Comparison of ENCODE assay signal across 1 cellular context in the genomic region with DNA sequence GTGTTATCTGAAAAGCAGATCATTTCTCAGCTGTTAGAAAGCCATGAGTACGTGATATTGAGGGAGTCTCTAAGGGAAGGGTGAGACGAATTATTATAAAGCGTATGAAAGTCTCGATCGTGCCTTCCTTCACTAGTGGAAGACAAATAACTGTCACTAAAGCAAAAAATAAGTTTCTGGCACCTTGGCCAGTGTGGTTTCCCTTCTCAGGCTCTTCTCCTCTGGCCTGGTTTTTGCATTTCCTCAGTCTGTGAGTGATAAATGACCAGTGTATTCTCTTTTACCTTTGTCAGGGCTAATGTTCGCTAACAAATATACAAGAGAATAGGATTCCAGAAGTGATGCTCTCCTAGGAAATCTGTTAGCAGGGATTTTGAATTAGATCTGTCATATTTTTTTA.
TF ChIP-seq lines count a peak whose summit lies in the region.

No MANE protein-coding gene starts in this region.

TF ChIP-seq in SK-N-SH treated with all-trans-retinoic acid at 6 μM for 48 hours, 23 proteins besides CTCF, POLR2A, EP300 and RAD21 (continued from another document):
- TF ChIP-seq, protein P1, sequence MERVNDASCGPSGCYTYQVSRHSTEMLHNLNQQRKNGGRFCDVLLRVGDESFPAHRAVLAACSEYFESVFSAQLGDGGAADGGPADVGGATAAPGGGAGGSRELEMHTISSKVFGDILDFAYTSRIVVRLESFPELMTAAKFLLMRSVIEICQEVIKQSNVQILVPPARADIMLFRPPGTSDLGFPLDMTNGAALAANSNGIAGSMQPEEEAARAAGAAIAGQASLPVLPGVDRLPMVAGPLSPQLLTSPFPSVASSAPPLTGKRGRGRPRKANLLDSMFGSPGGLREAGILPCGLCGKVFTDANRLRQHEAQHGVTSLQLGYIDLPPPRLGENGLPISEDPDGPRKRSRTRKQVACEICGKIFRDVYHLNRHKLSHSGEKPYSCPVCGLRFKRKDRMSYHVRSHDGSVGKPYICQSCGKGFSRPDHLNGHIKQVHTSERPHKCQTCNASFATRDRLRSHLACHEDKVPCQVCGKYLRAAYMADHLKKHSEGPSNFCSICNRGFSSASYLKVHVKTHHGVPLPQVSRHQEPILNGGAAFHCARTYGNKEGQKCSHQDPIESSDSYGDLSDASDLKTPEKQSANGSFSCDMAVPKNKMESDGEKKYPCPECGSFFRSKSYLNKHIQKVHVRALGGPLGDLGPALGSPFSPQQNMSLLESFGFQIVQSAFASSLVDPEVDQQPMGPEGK (CRISPR knock-in tag; IDR thresholded peaks at IDR 0.05; ENCODE audit: borderline replicate concordance) = no peak
